In genomic region chr4:101155859-101156430, GRCh38 we compare ENCODE assay signal across 15 cellular contexts.
DNase-seq lines count a peak whose midpoint lies in the region; ATAC-seq, FAIRE-seq and TF ChIP-seq lines count a peak whose summit lies in the region.
"Had no signal": no experiment of that assay in that cellular context is flagged by ENCODE, and none has a peak within 500 bp of the region (broad histone marks: within the 10 kb centered on the region; RNA-seq: fewer than 3 reads in every experiment).

No MANE protein-coding gene starts in this region.

- POLR2A ChIA-PET in CD8-positive, alpha-beta T cell (lab: Charles Lee), result no interaction called here

- H3K9me1 ChIP-seq in keratinocyte (ENCODE audit: control insufficient read depth, extremely low read depth, insufficient read depth, low read length), result peaks cover 4% of the 10 kb centered on the region

- H2AFZ ChIP-seq in GM23248, result no peak overlapping the region
- no peak overlapping the region for H2AFZ ChIP-seq in keratinocyte (ENCODE audit: control insufficient read depth, low read length)
- H2AFZ ChIP-seq: PC-9 had no signal

- intact Hi-C loops in CD8-positive, alpha-beta T cell (cut with DNase I, micrococcal nuclease), result no loop called here

- no peak overlapping the region for H3K4me3 ChIP-seq in CD8-positive, alpha-beta T cell (ENCODE audit: low read depth, low read length)
- no peak overlapping the region for H3K4me3 ChIP-seq in GM23248
- H3K4me3 ChIP-seq in keratinocyte (ENCODE audit: control insufficient read depth in 2 of 3, extremely low read depth in 1 of 3, insufficient read depth in 2 of 3, low read depth in 1 of 3, low read length in 3 of 3), result peak overlapping the region in 1 of 3 experiments; percentile 11
- H3K4me3 ChIP-seq: PC-9, tibial artery had no signal

- H3K9me3 Mint-ChIP-seq in CD8-positive, alpha-beta T cell, result no peaks in the 10 kb centered on the region

- H3K9me3 ChIP-seq in CD8-positive, alpha-beta T cell (ENCODE audit: low read length), result no peaks in the 10 kb centered on the region
- H3K9me3 ChIP-seq in GM23248 (ENCODE audit: low read depth) (no peaks in the 10 kb centered on the region), keratinocyte (ENCODE audit: control insufficient read depth, low read depth, low read length) (no peaks in the 10 kb centered on the region)
- H3K9me3 ChIP-seq: tibial artery had no signal

- H3K4me1 Mint-ChIP-seq in CD8-positive, alpha-beta T cell (ENCODE audit: low read depth), result peaks cover 34% of the 10 kb centered on the region

- WGBS in GM23248 (ENCODE audit: low coverage in 1 of 2, low lambda C conversion rate in 2 of 2, missing lambda C conversion rate in 2 of 2), 2 experiments, result 84 to 88% methylated on average over 3 of the region's 3 CpGs

- no peaks in the 10 kb centered on the region for H3K36me3 Mint-ChIP-seq in CD8-positive, alpha-beta T cell

- H3K9ac ChIP-seq in GM23248, result no peak overlapping the region
- no peak overlapping the region for H3K9ac ChIP-seq in keratinocyte (ENCODE audit: control insufficient read depth, extremely low read depth, insufficient read depth, low read length)

- H3K27me3 Mint-ChIP-seq in CD8-positive, alpha-beta T cell (ENCODE audit: low read depth), result no peaks in the 10 kb centered on the region

- H3K9me2 ChIP-seq in GM23248 (ENCODE audit: insufficient read depth), result no peaks in the 10 kb centered on the region

- in situ Hi-C loops in GM23248 (cut with MboI), result no loop called here

- peak overlapping the region; percentile 19 for H3K27ac Mint-ChIP-seq in CD8-positive, alpha-beta T cell

- FAIRE-seq in keratinocyte (lab: Jason Lieb, UNC), result no peak
- FAIRE-seq: kidney had no signal

- no peak for DNase-seq in CD8-positive, alpha-beta T cell
- DNase-seq in GM23248 (no peak), keratinocyte (ENCODE audit: low read depth, low spot score) (no peak), cortex of kidney (lab: John Stamatoyannopoulos, UW) (no peak), middle frontal gyrus (ENCODE audit: extremely low spot score, low spot score) (no peak)
- peak; percentile 36 to 41 for DNase-seq in activated T-cell treated with anti-CD3 and anti-CD28 coated beads, Interleukin-2, amount 50 U/mL, for 48 hours
- DNase-seq: aorta, kidney, NCI-H1092, NCI-H345, PC-9, right cardiac atrium, tibial artery had no signal

- H3K4me2 ChIP-seq in GM23248 (ENCODE audit: unreplicated experiment) (peak overlapping the region; percentile 76), keratinocyte (ENCODE audit: control insufficient read depth, extremely low read depth, insufficient read depth, low read depth, low read length) (peak overlapping the region; percentile 62)
- H3K4me2 ChIP-seq: PC-9 had no signal

- H3K27me3 ChIP-seq in CD8-positive, alpha-beta T cell (ENCODE audit: insufficient read depth, low read length), result no peaks in the 10 kb centered on the region
- no peaks in the 10 kb centered on the region for H3K27me3 ChIP-seq in GM23248 (replicated peaks; ENCODE audit: insufficient read depth)
- H3K27me3 ChIP-seq in keratinocyte (ENCODE audit: control insufficient read depth, extremely low read depth, insufficient read depth, low read length), result no peaks in the 10 kb centered on the region
- H3K27me3 ChIP-seq: tibial artery had no signal

- no peak overlapping the region for H3K27ac ChIP-seq in CD8-positive, alpha-beta T cell (ENCODE audit: low read depth, low read length)
- H3K27ac ChIP-seq in GM23248 (peak overlapping the region; percentile 6), keratinocyte (ENCODE audit: control insufficient read depth, insufficient read depth, low read length) (peak overlapping the region; percentile 62)
- H3K27ac ChIP-seq: PC-9, tibial artery had no signal

- no peaks in the 10 kb centered on the region for H3K36me3 ChIP-seq in CD8-positive, alpha-beta T cell (ENCODE audit: insufficient read depth, low read length)
- H3K36me3 ChIP-seq in GM23248 (ENCODE audit: low read depth) (no peaks in the 10 kb centered on the region), keratinocyte (ENCODE audit: control insufficient read depth in 2 of 2, extremely low read depth in 1 of 2, insufficient read depth in 2 of 2, low read length in 2 of 2) (no peaks in the 10 kb centered on the region)
- H3K36me3 ChIP-seq: tibial artery had no signal

- TF ChIP-seq CTCF in CD8-positive, alpha-beta T cell (IDR thresholded peaks at IDR 0.05), result no peak
- TF ChIP-seq CTCF in keratinocyte (optimal IDR thresholded peaks at IDR 0.05 in 1 of 3, IDR thresholded peaks at IDR 0.05 in 1 of 3, conservative IDR thresholded peaks at IDR 0.05 in 1 of 3; ENCODE audit: extremely low read depth in 1 of 3, insufficient read depth in 2 of 3, low read length in 3 of 3), result no peak

- CTCF ChIA-PET in CD8-positive, alpha-beta T cell (lab: Charles Lee), result interaction anchor here (1.4 kb wide), 1 partner anchor 13 kb away, joined by 4 read pairs; no protein-coding TSS in a partner anchor

- no peaks in the 10 kb centered on the region for H4K20me1 ChIP-seq in GM23248 (ENCODE audit: insufficient read depth)
- H4K20me1 ChIP-seq in keratinocyte (ENCODE audit: control insufficient read depth, extremely low read depth, insufficient read depth, low read length), result no peaks in the 10 kb centered on the region

- peaks cover 28% of the 10 kb centered on the region for H3F3A ChIP-seq in GM23248 (ENCODE audit: insufficient read depth)

- dilution Hi-C loops in keratinocyte (cut with MboI; ENCODE audit: extremely low pct_ligation_motif_present, low sequenced_read_pairs), result no loop called here

- ATAC-seq in CD8-positive, alpha-beta T cell, result no peak
- ATAC-seq in GM21528 (IDR thresholded peaks at IDR 0.05; ENCODE audit: low FRiP score, unreplicated experiment) (no peak), HG03196 (IDR thresholded peaks at IDR 0.05; ENCODE audit: unreplicated experiment) (no peak)
- ATAC-seq: right cardiac atrium had no signal

- no peaks in the 10 kb centered on the region for H3K4me1 ChIP-seq in CD8-positive, alpha-beta T cell (ENCODE audit: insufficient read depth, low read length)
- peaks cover 39% of the 10 kb centered on the region for H3K4me1 ChIP-seq in GM23248 (ENCODE audit: insufficient read depth)
- H3K4me1 ChIP-seq in keratinocyte (ENCODE audit: control insufficient read depth, extremely low read depth, insufficient read depth, low read length), result peaks cover 27% of the 10 kb centered on the region

- no peak overlapping the region for H3K4me3 Mint-ChIP-seq in CD8-positive, alpha-beta T cell

- H3K79me2 ChIP-seq in GM23248 (ENCODE audit: insufficient read depth), result peaks cover 64% of the 10 kb centered on the region
- H3K79me2 ChIP-seq in keratinocyte (ENCODE audit: control insufficient read depth, insufficient read depth, low read length), result peaks cover 19% of the 10 kb centered on the region

Comparison
In these comparisons a context has a peak if more than half of its experiments do, and no peak if none do; other contexts are left out.
1. DNase-seq: peak in activated T-cell treated with anti-CD3 and anti-CD28 coated beads, Interleukin-2, amount 50 U/mL, for 48 hours (2 of 2); none in CD8-positive, alpha-beta T cell (0 of 7), GM23248 (single experiment), keratinocyte (single experiment), cortex of kidney (single experiment) and middle frontal gyrus (single experiment).